ENCODE assay signal across 5 cellular contexts in the genomic region with DNA sequence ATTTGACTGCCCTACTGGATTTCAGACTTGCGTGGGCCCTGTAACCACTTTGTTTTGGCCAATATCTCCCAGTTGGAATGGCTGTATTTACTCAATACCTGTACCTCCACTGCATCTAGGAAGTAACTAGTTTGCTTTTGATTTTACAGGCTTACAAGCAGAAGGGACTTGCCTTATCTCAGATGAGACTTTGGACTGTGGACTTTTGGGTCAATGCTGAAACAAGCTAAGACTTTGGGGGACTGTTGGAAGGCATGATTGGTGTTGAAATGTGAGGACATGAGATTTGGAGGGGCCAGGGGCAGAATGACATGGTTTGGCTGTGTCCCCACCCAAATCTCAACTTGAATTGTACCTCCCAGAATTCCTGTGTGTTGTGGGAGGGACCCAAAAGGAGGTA. TPM values are rescaled to one million over a fixed set of nuclear protein-coding genes. Genes with fewer than 3 reads are reported as not detected.
DNase-seq lines count a peak whose midpoint lies in the region; ATAC-seq and TF ChIP-seq lines count a peak whose summit lies in the region.
"Not testable (repeated sequence)": the region's sequence is repeated elsewhere in the genome, so short reads cannot be mapped to it uniquely, and the experiment has no call there.

No MANE protein-coding gene starts in this region.

- intact Hi-C loops in Caco-2 (cut with micrococcal nuclease; ENCODE audit: unreplicated experiment) = loop anchor here (2.0 kb wide), 1 partner anchor 26 kb away; no protein-coding TSS in a partner anchor
- intact Hi-C loops in left colon (cut with DNase I, micrococcal nuclease); naive thymus-derived CD4-positive, alpha-beta T cell (cut with micrococcal nuclease): not testable (repeated sequence)

- H3K36me3 Mint-ChIP-seq in Caco-2 (ENCODE audit: insufficient read depth, unreplicated experiment) = not testable (repeated sequence)
- H3K36me3 Mint-ChIP-seq in activated CD4-positive, alpha-beta T cell treated with anti-CD3 and anti-CD28 coated beads, Interleukin-2, amount 10 ng/mL, durations not matched to agents 7 days and 5 days (ENCODE audit: low read depth) = peaks cover 35% of the 10 kb centered on the region
- H3K36me3 Mint-ChIP-seq in naive thymus-derived CD4-positive, alpha-beta T cell = peaks cover 0 to 30% (median 4%) of the 10 kb centered on the region in 5 donors

- H3K9me2 ChIP-seq in Karpas-422 (replicated peaks; ENCODE audit: insufficient read depth, low read length) = not testable (repeated sequence)

- H3K9me3 Mint-ChIP-seq in Caco-2 (ENCODE audit: unreplicated experiment) = peaks cover 20% of the 10 kb centered on the region
- H3K9me3 Mint-ChIP-seq in activated CD4-positive, alpha-beta T cell treated with anti-CD3 and anti-CD28 coated beads, Interleukin-2, amount 10 ng/mL, durations not matched to agents 7 days and 5 days = peaks cover 24% of the 10 kb centered on the region
- peaks cover 0 to 21% (median 12%) of the 10 kb centered on the region in 11 donors for H3K9me3 Mint-ChIP-seq in naive thymus-derived CD4-positive, alpha-beta T cell

- H3K27me3 ChIP-seq in Caco-2 (replicated peaks; ENCODE audit: control insufficient read depth, insufficient read depth, low read length); Karpas-422 (ENCODE audit: low read length); naive thymus-derived CD4-positive, alpha-beta T cell (ENCODE audit: control insufficient read depth in 2 of 2, insufficient read depth in 2 of 2, low read length in 2 of 2): not testable (repeated sequence)

- not testable (repeated sequence) for H3K27ac ChIP-seq in Karpas-422 (ENCODE audit: low read length); naive thymus-derived CD4-positive, alpha-beta T cell (ENCODE audit: low read depth, low read length)

- not testable (repeated sequence) for H3K4me3 ChIP-seq in Caco-2 (ENCODE audit: low read depth, low read length); Karpas-422 (ENCODE audit: low read length); naive thymus-derived CD4-positive, alpha-beta T cell (ENCODE audit: low read length)

- H3K4me2 ChIP-seq in Karpas-422 (ENCODE audit: low read depth, low read length, poor library complexity, severe bottlenecking) = not testable (repeated sequence)

- H4K20me1 ChIP-seq in Karpas-422 (ENCODE audit: insufficient read depth, low read depth, low read length) = not testable (repeated sequence)

- ATAC-seq in left colon = peak; percentile 54
- ATAC-seq in naive thymus-derived CD4-positive, alpha-beta T cell = not testable (repeated sequence)

- TF ChIP-seq CTCF in Caco-2 (IDR thresholded peaks at IDR 0.05; ENCODE audit: insufficient read depth in 1 of 2, low read depth in 1 of 2, low read length in 1 of 2, severe bottlenecking in 1 of 2, unreplicated experiment in 1 of 2) = not testable (repeated sequence)

- not testable (repeated sequence) for H3K27me3 Mint-ChIP-seq in Caco-2 (ENCODE audit: insufficient read depth, unreplicated experiment); activated CD4-positive, alpha-beta T cell treated with anti-CD3 and anti-CD28 coated beads, Interleukin-2, amount 10 ng/mL, durations not matched to agents 7 days and 5 days; naive thymus-derived CD4-positive, alpha-beta T cell

- not testable (repeated sequence) for H3K79me2 ChIP-seq in Karpas-422 (ENCODE audit: low read length)

- DNase-seq in Caco-2 (peak in 1 of 2 experiments; percentile 28), Karpas-422 (peak; percentile 20)
- DNase-seq in activated CD4-positive, alpha-beta T cell treated with anti-CD3 and anti-CD28 coated beads, Interleukin-2, amount 10 ng/mL, durations not matched to agents 7 days and 5 days; left colon; naive thymus-derived CD4-positive, alpha-beta T cell: not testable (repeated sequence)

- POLR2A ChIA-PET in Caco-2 (lab: Charles Lee); activated CD4-positive, alpha-beta T cell treated with anti-CD3 and anti-CD28 coated beads, Interleukin-2, amount 10 ng/mL, durations not matched to agents 7 days and 5 days (lab: Charles Lee): not testable (repeated sequence)
- POLR2A ChIA-PET in naive thymus-derived CD4-positive, alpha-beta T cell (lab: Charles Lee) = interaction anchor here (1.2 to 2.5 kb wide), 2 partner anchors 27 to 49 kb away, joined by 3 to 7 read pairs; no protein-coding TSS in a partner anchor

- not testable (repeated sequence) for H2AFZ ChIP-seq in Karpas-422 (ENCODE audit: low read length)

- CTCF ChIA-PET in Caco-2 (lab: Charles Lee); naive thymus-derived CD4-positive, alpha-beta T cell (lab: Charles Lee): not testable (repeated sequence)
- CTCF ChIA-PET in activated CD4-positive, alpha-beta T cell treated with anti-CD3 and anti-CD28 coated beads, Interleukin-2, amount 10 ng/mL, durations not matched to agents 7 days and 5 days (lab: Charles Lee) = interaction anchor here (1.9 kb wide), 1 partner anchor 10 kb away, joined by 7 read pairs; no protein-coding TSS in a partner anchor

- BruUV-seq in Caco-2 (replicated peaks; lab: Mats Ljungman, UMichigan) = not testable (repeated sequence)

- H3K4me3 Mint-ChIP-seq in Caco-2 (ENCODE audit: unreplicated experiment); activated CD4-positive, alpha-beta T cell treated with anti-CD3 and anti-CD28 coated beads, Interleukin-2, amount 10 ng/mL, durations not matched to agents 7 days and 5 days: not testable (repeated sequence)
- peak overlapping the region in 2 of 10 donors; percentile 16 for H3K4me3 Mint-ChIP-seq in naive thymus-derived CD4-positive, alpha-beta T cell

- not testable (repeated sequence) for H3K4me1 ChIP-seq in Caco-2; Karpas-422 (ENCODE audit: low read length)
- H3K4me1 ChIP-seq in naive thymus-derived CD4-positive, alpha-beta T cell (ENCODE audit: control insufficient read depth in 2 of 2, insufficient read depth in 2 of 2, low read length in 2 of 2) = peaks cover 25 to 42% of the 10 kb centered on the region in 2 donors

- H3K27ac Mint-ChIP-seq in Caco-2 (ENCODE audit: unreplicated experiment) = peak overlapping the region; percentile 58
- H3K27ac Mint-ChIP-seq in activated CD4-positive, alpha-beta T cell treated with anti-CD3 and anti-CD28 coated beads, Interleukin-2, amount 10 ng/mL, durations not matched to agents 7 days and 5 days = peak overlapping the region; percentile 17
- peak overlapping the region in 6 of 9 donors; percentile 33 to 99 (median 82) for H3K27ac Mint-ChIP-seq in naive thymus-derived CD4-positive, alpha-beta T cell

- not testable (repeated sequence) for H3K9ac ChIP-seq in Karpas-422 (ENCODE audit: low read length)

- H3K9me3 ChIP-seq in Caco-2 = peaks cover 21% of the 10 kb centered on the region
- H3K9me3 ChIP-seq in Karpas-422 (ENCODE audit: low read length); naive thymus-derived CD4-positive, alpha-beta T cell (ENCODE audit: control insufficient read depth in 2 of 3, low read length in 3 of 3): not testable (repeated sequence)

- H3K36me3 ChIP-seq in Caco-2 (ENCODE audit: control insufficient read depth, insufficient read depth, low read length); Karpas-422 (ENCODE audit: insufficient read depth, low read length); naive thymus-derived CD4-positive, alpha-beta T cell (ENCODE audit: control insufficient read depth in 2 of 3, insufficient read depth in 3 of 3, low read length in 3 of 3): not testable (repeated sequence)

- H3K4me1 Mint-ChIP-seq in Caco-2 (ENCODE audit: low read depth, unreplicated experiment) = peaks cover 18% of the 10 kb centered on the region
- H3K4me1 Mint-ChIP-seq in activated CD4-positive, alpha-beta T cell treated with anti-CD3 and anti-CD28 coated beads, Interleukin-2, amount 10 ng/mL, durations not matched to agents 7 days and 5 days = peaks cover 41% of the 10 kb centered on the region
- peaks cover 32 to 76% (median 64%) of the 10 kb centered on the region in 7 donors for H3K4me1 Mint-ChIP-seq in naive thymus-derived CD4-positive, alpha-beta T cell

RNA-seq across cellular contexts. Expression of gene C1GALT1, which starts 28.0 kb away (rescaled TPM):
- total RNA-seq in Caco-2 (2022) (49.8 and 52.2 TPM in 2 replicates), left colon (10 to 100 TPM; 30.6 to 35.8 TPM)
- total RNA-seq in Karpas-422 (2014; rRNA removed; shearing (Covaris generic); ENCODE audit: low replicate concordance) = 36.7 and 54.1 TPM in 2 replicates
- 10 to 100 TPM; 58.2 to 61.4 TPM for total RNA-seq in activated CD4-positive, alpha-beta T cell treated with anti-CD3 and anti-CD28 coated beads, Interleukin-2, amount 10 ng/mL, durations not matched to agents 7 days and 5 days
- 10 to 100 TPM; 51.4 to 60.1 (median 55.6) TPM for total RNA-seq in naive thymus-derived CD4-positive, alpha-beta T cell
- 10 to 100 TPM; 47.9 to 54.5 TPM for polyA plus RNA-seq in naive thymus-derived CD4-positive, alpha-beta T cell

Comparison
In these comparisons a context has a peak if more than half of its experiments do, and no peak if none do; other contexts are left out.
1. H3K27ac Mint-ChIP-seq: peak in every context shown above with its lines; median percentile 82 in naive thymus-derived CD4-positive, alpha-beta T cell; 58 in Caco-2; 17 in activated CD4-positive, alpha-beta T cell treated with anti-CD3 and anti-CD28 coated beads, Interleukin-2, amount 10 ng/mL, durations not matched to agents 7 days and 5 days.